Comparison of ENCODE assay signal across 9 cellular contexts in the genomic region with DNA sequence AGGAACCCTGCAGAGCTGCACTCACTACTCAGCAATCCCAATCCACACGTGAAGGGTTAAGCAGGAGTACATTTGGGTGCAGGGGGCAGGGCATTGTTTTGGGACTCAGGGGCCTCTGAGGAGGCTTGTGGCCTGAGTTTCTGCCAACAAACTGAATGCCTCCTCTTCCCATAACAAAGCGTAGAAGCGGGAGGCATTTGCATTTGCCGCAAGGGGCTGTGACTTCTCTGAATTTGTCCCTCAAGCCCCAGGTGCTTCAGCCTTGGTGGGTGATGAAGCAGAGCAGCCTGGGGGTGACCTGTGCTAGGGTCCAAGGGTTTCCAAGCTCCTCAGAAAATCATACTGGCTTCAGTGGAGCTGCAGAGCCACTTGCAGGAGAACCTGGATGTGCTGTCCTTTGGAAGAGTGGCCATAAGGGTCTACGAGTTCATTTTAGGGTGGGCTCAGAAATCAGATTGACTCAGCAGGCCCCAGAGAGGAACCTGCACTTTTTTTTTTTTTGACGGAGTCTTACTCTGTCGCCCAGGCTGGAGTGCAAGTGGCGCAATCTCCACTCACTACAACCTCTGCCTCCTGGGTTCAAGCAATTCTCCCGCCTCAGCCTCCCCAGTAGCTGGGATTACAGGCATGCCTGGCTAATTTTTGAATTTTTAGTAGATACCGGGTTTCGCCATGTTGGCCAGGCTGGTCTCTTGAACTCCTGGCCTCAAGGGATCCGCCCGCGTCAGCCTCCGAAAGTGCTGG. TPM values are rescaled to one million over a fixed set of nuclear protein-coding genes. Genes with fewer than 3 reads are reported as not detected.
DNase-seq lines count a peak whose midpoint lies in the region; ATAC-seq and TF ChIP-seq lines count a peak whose summit lies in the region.
"Had no signal": no experiment of that assay in that cellular context is flagged by ENCODE, and none has a peak within 500 bp of the region (broad histone marks: within the 10 kb centered on the region; RNA-seq: fewer than 3 reads in every experiment).

No MANE protein-coding gene starts in this region.

- H3K27me3 Mint-ChIP-seq in CD8-positive, alpha-beta T cell (ENCODE audit: low read depth), result no peaks in the 10 kb centered on the region
- H3K27me3 Mint-ChIP-seq in HFFc6 (ENCODE audit: insufficient read depth), result peaks cover 3% of the 10 kb centered on the region
- H3K27me3 Mint-ChIP-seq in activated CD8-positive, alpha-beta T cell treated with anti-CD3 and anti-CD28 coated beads for 36 hours, result no peaks in the 10 kb centered on the region
- peaks cover 3 to 12% (median 8%) of the 10 kb centered on the region in 3 donors for H3K27me3 Mint-ChIP-seq in immature natural killer cell (ENCODE audit: low read depth in 3 of 3)

- peaks cover 23% of the 10 kb centered on the region for H3K36me3 ChIP-seq in CD8-positive, alpha-beta T cell (ENCODE audit: insufficient read depth, low read length)

- TF ChIP-seq CTCF in CD8-positive, alpha-beta T cell (IDR thresholded peaks at IDR 0.05), result no peak
- TF ChIP-seq CTCF in HFFc6 (IDR thresholded peaks at IDR 0.05), result no peak
- TF ChIP-seq CTCF in activated CD8-positive, alpha-beta T cell treated with anti-CD3 and anti-CD28 coated beads for 36 hours (IDR thresholded peaks at IDR 0.05), result no peak

- H3K27me3 ChIP-seq in CD8-positive, alpha-beta T cell (ENCODE audit: insufficient read depth, low read length), result no peaks in the 10 kb centered on the region

- DNase-seq in CD8-positive, alpha-beta T cell, result no peak
- DNase-seq in HFFc6, result no peak
- DNase-seq in activated CD8-positive, alpha-beta T cell treated with anti-CD3 and anti-CD28 coated beads for 36 hours, result no peak
- no peak for DNase-seq in immature natural killer cell
- DNase-seq in T1000 (lab: John Stamatoyannopoulos, UW), result no peak
- DNase-seq in foreskin melanocyte, result no peak
- DNase-seq in NCI-H1417 (lab: John Stamatoyannopoulos, UW), result no peak
- DNase-seq: NCI-H2081 treated with DMSO at 0.1 percent for 48 hours had no signal

- H3K4me3 Mint-ChIP-seq in CD8-positive, alpha-beta T cell, result no peak overlapping the region
- peak overlapping the region; percentile 97; the same call in 1 of the 2 replicates for H3K4me3 Mint-ChIP-seq in HFFc6
- peak overlapping the region; percentile 95 for H3K4me3 Mint-ChIP-seq in activated CD8-positive, alpha-beta T cell treated with anti-CD3 and anti-CD28 coated beads for 36 hours
- peak overlapping the region in 1 of 5 donors; percentile 96 for H3K4me3 Mint-ChIP-seq in immature natural killer cell

- intact Hi-C loops in CD8-positive, alpha-beta T cell (cut with DNase I, micrococcal nuclease), result loop anchor here (5.0 kb wide), 3 partner anchors 353 to 1268 kb away; partner anchors contain the start of genes ACAA1 (in 1 of the 2), MYD88 (in 1 of the 2), SCN11A (in 1 of the 2) and WDR48 (in 1 of the 2)
- intact Hi-C loops in activated CD8-positive, alpha-beta T cell treated with anti-CD3 and anti-CD28 coated beads for 36 hours (cut with micrococcal nuclease), result no loop called here

- peaks cover 44% of the 10 kb centered on the region for H3K36me3 Mint-ChIP-seq in CD8-positive, alpha-beta T cell
- peaks cover 38% of the 10 kb centered on the region for H3K36me3 Mint-ChIP-seq in HFFc6 (ENCODE audit: low read depth)
- peaks cover 42% of the 10 kb centered on the region for H3K36me3 Mint-ChIP-seq in activated CD8-positive, alpha-beta T cell treated with anti-CD3 and anti-CD28 coated beads for 36 hours (ENCODE audit: low read depth)
- H3K36me3 Mint-ChIP-seq in immature natural killer cell, result peaks cover 7 to 21% (median 9%) of the 10 kb centered on the region in 3 donors

- ATAC-seq in CD8-positive, alpha-beta T cell, result no peak
- no peak for ATAC-seq in activated CD8-positive, alpha-beta T cell treated with anti-CD3 and anti-CD28 coated beads for 36 hours
- no peak for ATAC-seq in activated CD4-positive, CD25-positive, alpha-beta regulatory T cell treated with anti-CD3 and anti-CD28 coated beads, Interleukin-2, amount 50 U/mL, for 24 hours

- CTCF ChIA-PET in CD8-positive, alpha-beta T cell (lab: Charles Lee), result interaction anchor here (0.7 to 1.1 kb wide), 5 partner anchors 16 to 1840 kb away, joined by 3 to 7 read pairs (median 3); no protein-coding TSS in a partner anchor
- CTCF ChIA-PET in activated CD8-positive, alpha-beta T cell treated with anti-CD3 and anti-CD28 coated beads for 36 hours (lab: Charles Lee), result interaction anchor here (1.7 to 2.0 kb wide), 2 partner anchors 16 to 115 kb away, joined by 3 to 8 read pairs; no protein-coding TSS in a partner anchor

- POLR2A ChIA-PET in CD8-positive, alpha-beta T cell (lab: Charles Lee), result no interaction called here
- POLR2A ChIA-PET in activated CD8-positive, alpha-beta T cell treated with anti-CD3 and anti-CD28 coated beads for 36 hours (lab: Charles Lee), result interaction anchor here (3.9 to 11.8 kb wide), 3 partner anchors 9 to 18 kb away, joined by 42 to 170 read pairs (median 59); no protein-coding TSS in a partner anchor

- H3K4me3 ChIP-seq in CD8-positive, alpha-beta T cell (ENCODE audit: low read depth, low read length), result no peak overlapping the region

- H3K4me1 ChIP-seq in CD8-positive, alpha-beta T cell (ENCODE audit: insufficient read depth, low read length), result peaks cover 31% of the 10 kb centered on the region

- no peak overlapping the region for H3K27ac ChIP-seq in CD8-positive, alpha-beta T cell (ENCODE audit: low read depth, low read length)

- H3K9me3 Mint-ChIP-seq in CD8-positive, alpha-beta T cell, result no peaks in the 10 kb centered on the region
- H3K9me3 Mint-ChIP-seq in HFFc6, result no peaks in the 10 kb centered on the region
- no peaks in the 10 kb centered on the region for H3K9me3 Mint-ChIP-seq in activated CD8-positive, alpha-beta T cell treated with anti-CD3 and anti-CD28 coated beads for 36 hours
- no peaks in the 10 kb centered on the region for H3K9me3 Mint-ChIP-seq in immature natural killer cell

- H3K9me3 ChIP-seq in CD8-positive, alpha-beta T cell (ENCODE audit: low read length), result no peaks in the 10 kb centered on the region

- H3K4me1 Mint-ChIP-seq in CD8-positive, alpha-beta T cell (ENCODE audit: low read depth), result peaks cover 35% of the 10 kb centered on the region
- H3K4me1 Mint-ChIP-seq in HFFc6 (ENCODE audit: low read depth) (peaks cover 39% of the 10 kb centered on the region), immature natural killer cell (peaks cover 34 to 39% of the 10 kb centered on the region in 2 donors)
- H3K4me1 Mint-ChIP-seq in activated CD8-positive, alpha-beta T cell treated with anti-CD3 and anti-CD28 coated beads for 36 hours (ENCODE audit: low read depth), result peaks cover 31% of the 10 kb centered on the region

- peak overlapping the region; percentile 60 for H3K27ac Mint-ChIP-seq in CD8-positive, alpha-beta T cell
- no peak overlapping the region for H3K27ac Mint-ChIP-seq in HFFc6
- peak overlapping the region; percentile 99 for H3K27ac Mint-ChIP-seq in activated CD8-positive, alpha-beta T cell treated with anti-CD3 and anti-CD28 coated beads for 36 hours
- peak overlapping the region in 4 of 6 donors; percentile 94 to 98 (median 96) for H3K27ac Mint-ChIP-seq in immature natural killer cell

RNA-seq across cellular contexts. Expression of gene RPSA, which starts 1.4 kb away (rescaled TPM):
- 1,000 to 10,000 TPM; 1,951 to 2,020 TPM for total RNA-seq in CD8-positive, alpha-beta T cell
- 1,000 to 10,000 TPM; 1,595 to 1,900 (median 1,723) TPM for total RNA-seq in HFFc6 (2021; fragmentation: NEBNext Ultra II Directional; extraction: Animal tissue kit (Norgen Biotek cat#: 25700))
- 1,000 to 10,000 TPM; 3,048 to 3,061 TPM for total RNA-seq in activated CD8-positive, alpha-beta T cell treated with anti-CD3 and anti-CD28 coated beads for 36 hours
- polyA plus RNA-seq in immature natural killer cell, result 100 to 1,000 TPM; 496 to 820 (median 547) TPM

RNA-seq across cellular contexts. Expression of gene SLC25A38, which starts 21.9 kb away (rescaled TPM):
- 10 to 100 TPM; 64.0 to 65.1 TPM for total RNA-seq in CD8-positive, alpha-beta T cell
- total RNA-seq in HFFc6 (2021; fragmentation: NEBNext Ultra II Directional; extraction: Animal tissue kit (Norgen Biotek cat#: 25700)), result 10 to 100 TPM; 24.8 to 32.4 (median 27.9) TPM
- 10 to 100 TPM; 25.0 to 28.2 TPM for total RNA-seq in activated CD8-positive, alpha-beta T cell treated with anti-CD3 and anti-CD28 coated beads for 36 hours
- 10 to 100 TPM; 32.1 to 55.0 (median 37.8) TPM for polyA plus RNA-seq in immature natural killer cell
